In the genomic region with DNA sequence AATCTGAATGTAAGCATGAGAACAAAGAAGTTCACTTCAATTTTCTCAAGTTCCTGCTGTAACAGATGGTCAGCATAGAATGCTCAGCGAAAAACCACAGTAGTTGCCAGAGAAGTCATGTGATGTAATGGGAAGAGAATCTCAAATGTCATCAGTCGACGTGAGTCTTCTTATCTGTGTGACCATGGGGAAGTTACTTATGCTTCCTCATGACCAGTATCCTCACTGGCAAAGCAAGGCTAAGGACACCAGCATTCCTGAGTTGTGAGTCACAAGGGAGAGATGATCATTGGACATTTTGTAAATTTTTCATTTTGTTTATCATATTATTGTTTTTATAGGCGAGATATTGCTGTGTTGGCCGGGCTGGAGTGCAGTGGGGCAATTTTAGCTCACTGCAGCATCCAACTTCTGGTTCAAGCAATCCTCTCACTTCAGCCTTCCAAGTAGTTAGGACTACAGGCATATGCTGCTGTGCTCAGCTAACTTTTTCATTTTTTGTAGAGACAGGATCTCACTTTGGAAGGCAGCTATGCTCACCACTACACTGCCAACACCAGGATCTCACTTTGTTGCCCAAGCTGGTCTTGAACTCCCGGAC, we compare ENCODE assay signal across 8 cellular contexts. TPM values are rescaled to one million over a fixed set of nuclear protein-coding genes. Genes with fewer than 3 reads are reported as not detected.
DNase-seq lines count a peak whose midpoint lies in the region; ATAC-seq, FAIRE-seq and TF ChIP-seq lines count a peak whose summit lies in the region.

No MANE protein-coding gene starts in this region.

- ATAC-seq in GM18873 (IDR thresholded peaks at IDR 0.05; ENCODE audit: low FRiP score, unreplicated experiment), result no peak

- peak overlapping the region; percentile 81 for H3K27ac ChIP-seq in GM23248

- peaks cover 14% of the 10 kb centered on the region for H3K4me1 ChIP-seq in GM23248 (ENCODE audit: insufficient read depth)

- H3K27me3 ChIP-seq in GM23248 (replicated peaks; ENCODE audit: insufficient read depth), result no peaks in the 10 kb centered on the region

- no peaks in the 10 kb centered on the region for H3K36me3 ChIP-seq in GM23248 (ENCODE audit: low read depth)

- no peaks in the 10 kb centered on the region for H3K9me3 ChIP-seq in GM23248 (ENCODE audit: low read depth)

- 10 to 12% methylated on average over 6 of the region's 6 CpGs for WGBS in GM23248 (ENCODE audit: low coverage in 1 of 2, low lambda C conversion rate in 2 of 2, missing lambda C conversion rate in 2 of 2), 2 experiments

- no peak overlapping the region for H2AFZ ChIP-seq in GM23248

- DNase-seq in Ammon's horn (ENCODE audit: low spot score) (peak; percentile 81), GM23248 (peak; percentile 96), NCI-H446 treated with DMSO at 0.1 percent for 48 hours (lab: John Stamatoyannopoulos, UW) (peak; percentile 81), choroid plexus epithelial cell (ENCODE audit: low read depth) (peak; percentile 100), medulla oblongata (ENCODE audit: extremely low spot score) (peak; percentile 88), D721Med (ENCODE audit: insufficient read length, low spot score) (no peak), T-helper 1 cell (no peak)

- H3F3A ChIP-seq in GM23248 (ENCODE audit: insufficient read depth), result peaks cover 11% of the 10 kb centered on the region

- peak overlapping the region; percentile 0 for H3K4me2 ChIP-seq in GM23248 (ENCODE audit: unreplicated experiment)

- H3K79me2 ChIP-seq in GM23248 (ENCODE audit: insufficient read depth), result no peaks in the 10 kb centered on the region

- H3K9ac ChIP-seq in GM23248, result peak overlapping the region; percentile 51

- H3K4me3 ChIP-seq in GM23248 (peak overlapping the region; percentile 8; the same call in 1 of the 2 replicates), choroid plexus epithelial cell (ENCODE audit: low read depth, low read length) (no peak overlapping the region)

- no peaks in the 10 kb centered on the region for H3K9me2 ChIP-seq in GM23248 (ENCODE audit: insufficient read depth)

- H4K20me1 ChIP-seq in GM23248 (ENCODE audit: insufficient read depth), result no peaks in the 10 kb centered on the region

- no peak for FAIRE-seq in D721Med (lab: Jason Lieb, UNC)

- in situ Hi-C loops in GM23248 (cut with MboI), result no loop called here

- no peak for TF ChIP-seq CTCF in choroid plexus epithelial cell (conservative IDR thresholded peaks at IDR 0.05; ENCODE audit: low read depth, low read length)
- TF ChIP-seq CTCF in D721Med (IDR thresholded peaks at IDR 0.05; ENCODE audit: insufficient read depth, missing control alignments), result no peak

RNA-seq across cellular contexts. Expression of gene SGK1, which starts 21.9 kb away (rescaled TPM):
- 208 and 228 TPM in 2 replicates for total RNA-seq in GM23248 (2014; rRNA removed; shearing (Covaris generic))
- polyA plus RNA-seq in GM23248 (2016; fragmentation: Nextera tagmentation; extraction: Ambion mirVana), result 127 and 134 TPM in 2 replicates

Comparison
In these comparisons a context has a peak if more than half of its experiments do, and no peak if none do; other contexts are left out.
1. DNase-seq: peak in Ammon's horn (single experiment), GM23248 (single experiment), NCI-H446 treated with DMSO at 0.1 percent for 48 hours (single experiment), choroid plexus epithelial cell (single experiment) and medulla oblongata (single experiment); none in D721Med (single experiment) and T-helper 1 cell (0 of 5).